ENCODE assay signal across 12 cellular contexts in genomic region chr21:28444131-28444530, GRCh38.
"Had no signal": no experiment of that assay in that cellular context is flagged by ENCODE, and none has a peak within 500 bp of the region (broad histone marks: within the 10 kb centered on the region; RNA-seq: fewer than 3 reads in every experiment).

No MANE protein-coding gene starts in this region.

- H3K36me3 ChIP-seq: colonic mucosa, lower lobe of right lung, neural progenitor cell, pancreas, thyroid gland, WERI-Rb-1 had no signal

- H3K27ac Mint-ChIP-seq: activated CD4-positive, alpha-beta memory T cell treated with anti-CD3 and anti-CD28 coated beads, Interleukin-2, amount 10 ng/mL, durations not matched to agents 7 days and 5 days; activated CD4-positive, alpha-beta T cell treated with anti-CD3 and anti-CD28 coated beads for 36 hours; activated T-cell treated with anti-CD3 and anti-CD28 coated beads, Interleukin-2, amount 50 U/mL, for 72 hours; neural progenitor cell had no signal

- H3K4me3 Mint-ChIP-seq: activated CD4-positive, alpha-beta memory T cell treated with anti-CD3 and anti-CD28 coated beads, Interleukin-2, amount 10 ng/mL, durations not matched to agents 7 days and 5 days; activated CD4-positive, alpha-beta T cell treated with anti-CD3 and anti-CD28 coated beads for 36 hours; activated T-cell treated with anti-CD3 and anti-CD28 coated beads, Interleukin-2, amount 50 U/mL, for 72 hours; neural progenitor cell had no signal

- H3K4me1 Mint-ChIP-seq: activated CD4-positive, alpha-beta memory T cell treated with anti-CD3 and anti-CD28 coated beads, Interleukin-2, amount 10 ng/mL, durations not matched to agents 7 days and 5 days; activated CD4-positive, alpha-beta T cell treated with anti-CD3 and anti-CD28 coated beads for 36 hours; neural progenitor cell had no signal

- H3K4me2 ChIP-seq: neural progenitor cell had no signal

- H3K27me3 ChIP-seq: colonic mucosa, neural progenitor cell, pancreas, thyroid gland had no signal

- H3K9ac ChIP-seq: neural progenitor cell had no signal

- DNase-seq: activated CD4-positive, alpha-beta memory T cell treated with anti-CD3 and anti-CD28 coated beads, Interleukin-2, amount 10 ng/mL, durations not matched to agents 7 days and 5 days; activated CD4-positive, alpha-beta T cell treated with anti-CD3 and anti-CD28 coated beads for 36 hours; activated T-cell treated with anti-CD3 and anti-CD28 coated beads, Interleukin-2, amount 50 U/mL, for 72 hours; colonic mucosa; lower lobe of right lung; midbrain; pancreas; T1000; thyroid gland; WERI-Rb-1 had no signal

- H3K9me3 Mint-ChIP-seq: activated CD4-positive, alpha-beta memory T cell treated with anti-CD3 and anti-CD28 coated beads, Interleukin-2, amount 10 ng/mL, durations not matched to agents 7 days and 5 days; neural progenitor cell had no signal

- H3K27ac ChIP-seq: colonic mucosa, lower lobe of right lung, neural progenitor cell, pancreas, thyroid gland, WERI-Rb-1 had no signal

- H2AFZ ChIP-seq: neural progenitor cell had no signal

- H3K9me3 ChIP-seq: colonic mucosa, lower lobe of right lung, pancreas, thyroid gland had no signal

- H3K36me3 Mint-ChIP-seq: neural progenitor cell had no signal

- H3K27me3 Mint-ChIP-seq: activated CD4-positive, alpha-beta T cell treated with anti-CD3 and anti-CD28 coated beads for 36 hours had no signal

- H3K4me1 ChIP-seq: colonic mucosa, neural progenitor cell, pancreas, thyroid gland had no signal

- ATAC-seq: activated CD4-positive, alpha-beta T cell treated with anti-CD3 and anti-CD28 coated beads for 36 hours; activated T-cell treated with anti-CD3 and anti-CD28 coated beads, Interleukin-2, amount 50 U/mL, for 72 hours; lower lobe of right lung; pancreas had no signal

- H3K4me3 ChIP-seq: colonic mucosa, lower lobe of right lung, neural progenitor cell, pancreas, skin epidermis, thyroid gland had no signal
